In genomic region chr10:117457071-117457810, GRCh38 we compare ENCODE assay signal across 23 cellular contexts.
DNase-seq lines count a peak whose midpoint lies in the region; ATAC-seq and TF ChIP-seq lines count a peak whose summit lies in the region.
"Had no signal": no experiment of that assay in that cellular context is flagged by ENCODE, and none has a peak within 500 bp of the region (broad histone marks: within the 10 kb centered on the region; RNA-seq: fewer than 3 reads in every experiment).

No MANE protein-coding gene starts in this region.

- POLR2A ChIA-PET in RWPE1 (lab: Yijun Ruan, JAX; ENCODE audit: low non-redundant PET) = interaction anchor here (0.6 kb wide), 1 partner anchor 19 kb away, joined by 4 read pairs; no protein-coding TSS in a partner anchor

- no peak overlapping the region for H2BK12ac ChIP-seq in mesenchymal stem cell (ENCODE audit: low read length in 2 of 2)

- CTCF ChIA-PET in RWPE1 (lab: Yijun Ruan, JAX) = interaction anchor here (0.6 to 2.6 kb wide), 4 partner anchors 15 to 231 kb away, joined by 3 to 10 read pairs (median 4); no protein-coding TSS in a partner anchor

- no peak overlapping the region for H2AFZ ChIP-seq in mesenchymal stem cell (ENCODE audit: low read depth, low read length)

- no peak overlapping the region for H3K14ac ChIP-seq in mesenchymal stem cell (ENCODE audit: low read length in 2 of 2)

- TF ChIP-seq CTCF in RWPE1 (conservative IDR thresholded peaks at IDR 0.05; ENCODE audit: low read depth) (no peak), osteocyte (IDR thresholded peaks at IDR 0.05) (no peak)

- H2BK120ac ChIP-seq in mesenchymal stem cell (ENCODE audit: low read depth, low read length) = no peak overlapping the region

- no peaks in the 10 kb centered on the region for H3K36me3 ChIP-seq in mesenchymal stem cell (ENCODE audit: control insufficient read depth in 1 of 2, insufficient read depth in 2 of 2, low read depth in 1 of 2, low read length in 2 of 2)
- H3K36me3 ChIP-seq: tibial artery had no signal

- H3K9ac ChIP-seq in mesenchymal stem cell (ENCODE audit: low read length) = peak overlapping the region; percentile 67
- H3K9ac ChIP-seq: KMS-11 had no signal

- H3K4me3 Mint-ChIP-seq in osteocyte (ENCODE audit: unreplicated experiment) = no peak overlapping the region
- H3K4me3 Mint-ChIP-seq: activated CD4-positive, alpha-beta T cell treated with anti-CD3 and anti-CD28 coated beads for 36 hours; activated T-cell treated with anti-CD3 and anti-CD28 coated beads, Interleukin-2, amount 50 U/mL, for 24 hours; B cell; central memory CD8-positive, alpha-beta T cell; dendritic cell treated with granulocyte-macrophage colony-stimulating factor and Interleukin-4, amounts not matched to agents 40 ng/mL and 50 ng/mL, for 4 days; immature natural killer cell; stimulated activated naive CD8-positive, alpha-beta T cell treated with anti-CD3 and anti-CD28 coated beads, Interleukin-15, amount 100 ng/mL, for 72 hours had no signal

- no peaks in the 10 kb centered on the region for H3K27me3 Mint-ChIP-seq in osteocyte (ENCODE audit: unreplicated experiment)

- H4K91ac ChIP-seq in mesenchymal stem cell (ENCODE audit: low read length) = no peak overlapping the region

- H3K4me2 ChIP-seq in mesenchymal stem cell (ENCODE audit: low read length, poor library complexity, severe bottlenecking) = no peak overlapping the region
- H3K4me2 ChIP-seq: KMS-11 had no signal

- H4K8ac ChIP-seq in mesenchymal stem cell (ENCODE audit: low read length) = no peak overlapping the region

- no peak overlapping the region for H3K18ac ChIP-seq in mesenchymal stem cell (ENCODE audit: low read depth in 1 of 2, low read length in 2 of 2)

- H3K4me1 Mint-ChIP-seq in osteocyte (ENCODE audit: unreplicated experiment) = no peaks in the 10 kb centered on the region
- H3K4me1 Mint-ChIP-seq: activated CD4-positive, alpha-beta T cell treated with anti-CD3 and anti-CD28 coated beads for 36 hours; B cell; central memory CD8-positive, alpha-beta T cell; stimulated activated naive CD8-positive, alpha-beta T cell treated with anti-CD3 and anti-CD28 coated beads, Interleukin-15, amount 100 ng/mL, for 72 hours had no signal

- H3K9me3 Mint-ChIP-seq in osteocyte (ENCODE audit: unreplicated experiment) = peaks cover 4% of the 10 kb centered on the region
- H3K9me3 Mint-ChIP-seq: central memory CD8-positive, alpha-beta T cell; dendritic cell treated with granulocyte-macrophage colony-stimulating factor and Interleukin-4, amounts not matched to agents 40 ng/mL and 50 ng/mL, for 4 days had no signal

- no peaks in the 10 kb centered on the region for H3K79me1 ChIP-seq in mesenchymal stem cell (replicated peaks; ENCODE audit: low read length, poor library complexity, severe bottlenecking)

- DNase-seq in AML-193 (lab: John Stamatoyannopoulos, UW) (peak; percentile 57 to 66), Kasumi-1 (lab: John Stamatoyannopoulos, UW) (peak; percentile 26 to 59), RWPE1 (ENCODE audit: low spot score) (no peak), mesenchymal stem cell (no peak), osteocyte (ENCODE audit: extremely low spot score, unreplicated experiment) (no peak)
- no peak for DNase-seq in activated CD8-positive, alpha-beta memory T cell treated with anti-CD3 and anti-CD28 coated beads, Interleukin-2, amount 50 U/mL, for 48 hours
- no peak for DNase-seq in central memory CD4-positive, alpha-beta T cell
- DNase-seq: activated CD4-positive, alpha-beta T cell treated with anti-CD3 and anti-CD28 coated beads for 36 hours; activated gamma-delta T cell treated with Interleukin-2 at 50 U/mL for 16 hours; activated T-cell treated with anti-CD3 and anti-CD28 coated beads, Interleukin-2, amount 50 U/mL, for 24 hours; DMS53; hippocampal formation; immature natural killer cell; NCI-H1048; NCI-H2029; NCI-H526 treated with DMSO at 0.1 percent for 48 hours; stimulated activated naive CD8-positive, alpha-beta T cell treated with anti-CD3 and anti-CD28 coated beads, Interleukin-15, amount 100 ng/mL, for 72 hours had no signal

- no peaks in the 10 kb centered on the region for H3K36me3 Mint-ChIP-seq in osteocyte (ENCODE audit: unreplicated experiment)
- H3K36me3 Mint-ChIP-seq: immature natural killer cell had no signal

- no peak overlapping the region for H2AK5ac ChIP-seq in mesenchymal stem cell (ENCODE audit: low read length, severe bottlenecking)

- no peak for ATAC-seq in GM21576 (IDR thresholded peaks at IDR 0.05; ENCODE audit: unreplicated experiment)
- ATAC-seq: activated CD4-positive, alpha-beta T cell treated with anti-CD3 and anti-CD28 coated beads for 36 hours; stimulated activated naive CD8-positive, alpha-beta T cell treated with anti-CD3 and anti-CD28 coated beads, Interleukin-15, amount 100 ng/mL, for 72 hours had no signal

- no peak overlapping the region for H3K4ac ChIP-seq in mesenchymal stem cell (ENCODE audit: low read depth in 1 of 2, low read length in 2 of 2)

- no peak overlapping the region for H3K23ac ChIP-seq in mesenchymal stem cell (ENCODE audit: low read length in 2 of 2)

- no peaks in the 10 kb centered on the region for H3K9me3 ChIP-seq in mesenchymal stem cell (ENCODE audit: control insufficient read depth, low read length)
- H3K9me3 ChIP-seq: tibial artery had no signal

- H3K27ac Mint-ChIP-seq in osteocyte (ENCODE audit: unreplicated experiment) = no peak overlapping the region
- H3K27ac Mint-ChIP-seq: activated CD4-positive, alpha-beta T cell treated with anti-CD3 and anti-CD28 coated beads for 36 hours; activated T-cell treated with anti-CD3 and anti-CD28 coated beads, Interleukin-2, amount 50 U/mL, for 24 hours; B cell; dendritic cell treated with granulocyte-macrophage colony-stimulating factor and Interleukin-4, amounts not matched to agents 40 ng/mL and 50 ng/mL, for 4 days; immature natural killer cell; stimulated activated naive CD8-positive, alpha-beta T cell treated with anti-CD3 and anti-CD28 coated beads, Interleukin-15, amount 100 ng/mL, for 72 hours had no signal

- 93% methylated on average over 10 of the region's 11 CpGs for WGBS in mesenchymal stem cell

- H3K4me1 ChIP-seq in mesenchymal stem cell (ENCODE audit: control insufficient read depth, insufficient read depth, low read depth, low read length) = peaks cover 15% of the 10 kb centered on the region

- H2BK5ac ChIP-seq in mesenchymal stem cell (ENCODE audit: low read depth, low read length, poor library complexity, severe bottlenecking) = no peak overlapping the region

- H3K27ac ChIP-seq in RWPE1 (peak overlapping the region; percentile 62; the same call in 1 of the 2 replicates), mesenchymal stem cell (ENCODE audit: low read length, poor library complexity, severe bottlenecking) (no peak overlapping the region)
- H3K27ac ChIP-seq: KMS-11, tibial artery had no signal

- peak overlapping the region in 1 of 2 experiments; percentile 70 for H3K4me3 ChIP-seq in mesenchymal stem cell (ENCODE audit: insufficient read depth in 1 of 2, low read depth in 1 of 2, low read length in 2 of 2)
- H3K4me3 ChIP-seq: tibial artery had no signal

- H3K27me3 ChIP-seq in mesenchymal stem cell (ENCODE audit: control insufficient read depth in 1 of 2, insufficient read depth in 1 of 2, low read length in 2 of 2) = peaks cover 0 to 15% of the 10 kb centered on the region in 2 experiments
- H3K27me3 ChIP-seq: tibial artery had no signal

- H2BK15ac ChIP-seq in mesenchymal stem cell (ENCODE audit: low read depth, poor library complexity, severe bottlenecking) = no peak overlapping the region

Comparison
In these comparisons a context has a peak if more than half of its experiments do, and no peak if none do; other contexts are left out.
1. DNase-seq: peak in AML-193 (2 of 2) and Kasumi-1 (2 of 2); none in RWPE1 (single experiment), mesenchymal stem cell (single experiment), activated CD8-positive, alpha-beta memory T cell treated with anti-CD3 and anti-CD28 coated beads, Interleukin-2, amount 50 U/mL, for 48 hours (single experiment), central memory CD4-positive, alpha-beta T cell (single experiment) and osteocyte (single experiment).